Comparison of ENCODE assay signal across 36 cellular contexts in genomic region chr6:136866872-136867416, GRCh38. TPM values are rescaled to one million over a fixed set of nuclear protein-coding genes. Genes with fewer than 3 reads are reported as not detected.
DNase-seq lines count a peak whose midpoint lies in the region; ATAC-seq, FAIRE-seq and TF ChIP-seq lines count a peak whose summit lies in the region.
"Had no signal": no experiment of that assay in that cellular context is flagged by ENCODE, and none has a peak within 500 bp of the region (broad histone marks: within the 10 kb centered on the region; RNA-seq: fewer than 3 reads in every experiment).

No MANE protein-coding gene starts in this region.

- no peaks in the 10 kb centered on the region for H3K4me1 ChIP-seq in astrocyte (ENCODE audit: insufficient read depth, low read length)
- H3K4me1 ChIP-seq: BLaER1 treated with 17β-estradiol and CSF1 and Interleukin-3, amounts not matched to agents 10 nM and 100 nM; Caco-2; colonic mucosa; foreskin keratinocyte; left ventricle myocardium inferior; SJSA1 had no signal

- H3K9me3 ChIP-seq in astrocyte (ENCODE audit: insufficient read depth, low read depth, low read length), result no peaks in the 10 kb centered on the region
- H3K9me3 ChIP-seq: BLaER1 treated with 17β-estradiol and CSF1 and Interleukin-3, amounts not matched to agents 10 nM and 100 nM; colonic mucosa; left ventricle myocardium inferior; right lobe of liver; SJSA1; thoracic aorta had no signal

- H3K9ac ChIP-seq in astrocyte (ENCODE audit: low read length), result no peak overlapping the region
- H3K9ac ChIP-seq: BLaER1 treated with 17β-estradiol and CSF1 and Interleukin-3, amounts not matched to agents 10 nM and 100 nM had no signal

- peak overlapping the region; percentile 14; the same call in 1 of the 2 replicates for H3K27ac Mint-ChIP-seq in HFFc6
- no peak overlapping the region for H3K27ac Mint-ChIP-seq in astrocyte (ENCODE audit: unreplicated experiment)
- no peak overlapping the region for H3K27ac Mint-ChIP-seq in activated CD4-positive, alpha-beta T cell treated with anti-CD3 and anti-CD28 coated beads for 36 hours
- H3K27ac Mint-ChIP-seq: IgD-negative memory B cell; stimulated activated naive CD8-positive, alpha-beta T cell treated with anti-CD3 and anti-CD28 coated beads, Interleukin-15, Interleukin-2, amounts not matched to agents 100 ng/mL and 50 ng/mL, for 24 hours had no signal

- no peak for FAIRE-seq in astrocyte (lab: Jason Lieb, UNC)
- FAIRE-seq: A204.1, bronchial epithelial cell had no signal

- no peaks in the 10 kb centered on the region for H3K79me2 ChIP-seq in astrocyte (ENCODE audit: insufficient read depth, low read length)

- H3K36me3 ChIP-seq in astrocyte (ENCODE audit: insufficient read depth, low read length), result no peaks in the 10 kb centered on the region
- H3K36me3 ChIP-seq: colonic mucosa, right lobe of liver, SJSA1, thoracic aorta had no signal

- H3K27me3 Mint-ChIP-seq in HFFc6 (ENCODE audit: insufficient read depth) (no peaks in the 10 kb centered on the region), astrocyte (ENCODE audit: low read depth, unreplicated experiment) (no peaks in the 10 kb centered on the region)
- H3K27me3 Mint-ChIP-seq in activated CD4-positive, alpha-beta T cell treated with anti-CD3 and anti-CD28 coated beads for 36 hours, result no peaks in the 10 kb centered on the region
- H3K27me3 Mint-ChIP-seq: IgD-negative memory B cell; stimulated activated naive CD8-positive, alpha-beta T cell treated with anti-CD3 and anti-CD28 coated beads, Interleukin-15, Interleukin-2, amounts not matched to agents 100 ng/mL and 50 ng/mL, for 24 hours had no signal

- H3K4me3 Mint-ChIP-seq in HFFc6 (no peak overlapping the region), astrocyte (ENCODE audit: unreplicated experiment) (no peak overlapping the region)
- no peak overlapping the region for H3K4me3 Mint-ChIP-seq in activated CD4-positive, alpha-beta T cell treated with anti-CD3 and anti-CD28 coated beads for 36 hours
- H3K4me3 Mint-ChIP-seq: IgD-negative memory B cell; stimulated activated naive CD8-positive, alpha-beta T cell treated with anti-CD3 and anti-CD28 coated beads, Interleukin-15, Interleukin-2, amounts not matched to agents 100 ng/mL and 50 ng/mL, for 24 hours had no signal

- no peaks in the 10 kb centered on the region for H3K27me3 ChIP-seq in astrocyte (ENCODE audit: insufficient read depth, low read length)
- H3K27me3 ChIP-seq: BLaER1 treated with 17β-estradiol and CSF1 and Interleukin-3, amounts not matched to agents 10 nM and 100 nM; colonic mucosa; foreskin keratinocyte; right lobe of liver; SJSA1 had no signal

- H3K4me1 Mint-ChIP-seq in HFFc6 (ENCODE audit: low read depth) (peaks cover 5% of the 10 kb centered on the region; the same call in 1 of the 2 replicates), astrocyte (ENCODE audit: low read depth, unreplicated experiment) (no peaks in the 10 kb centered on the region)
- no peaks in the 10 kb centered on the region for H3K4me1 Mint-ChIP-seq in activated CD4-positive, alpha-beta T cell treated with anti-CD3 and anti-CD28 coated beads for 36 hours
- H3K4me1 Mint-ChIP-seq: IgD-negative memory B cell had no signal

- no peak overlapping the region for H3K27ac ChIP-seq in astrocyte (ENCODE audit: low read depth, low read length)
- H3K27ac ChIP-seq in coronary artery, result no peak overlapping the region
- H3K27ac ChIP-seq: BLaER1 treated with 17β-estradiol and CSF1 and Interleukin-3, amounts not matched to agents 10 nM and 100 nM; colonic mucosa; foreskin keratinocyte; left ventricle myocardium inferior; right lobe of liver; SJSA1; thoracic aorta had no signal

- H3K4me3 ChIP-seq in AG09309 (ENCODE audit: control insufficient read depth, low read depth, low read length), result no peak overlapping the region
- H3K4me3 ChIP-seq in astrocyte (ENCODE audit: insufficient read depth, low read depth, low read length), result no peak overlapping the region
- H3K4me3 ChIP-seq in coronary artery, result no peak overlapping the region
- H3K4me3 ChIP-seq: BLaER1 treated with 17β-estradiol and CSF1 and Interleukin-3, amounts not matched to agents 10 nM and 100 nM; colonic mucosa; left ventricle myocardium inferior; right lobe of liver; SJSA1; thoracic aorta had no signal

- TF ChIP-seq CTCF in AG09309 (IDR thresholded peaks at IDR 0.05; ENCODE audit: control insufficient read depth, insufficient read depth, low read depth, low read length, missing control alignments) (no peak), HFFc6 (IDR thresholded peaks at IDR 0.05) (no peak), astrocyte (IDR thresholded peaks at IDR 0.05; ENCODE audit: insufficient read depth, low read depth, low read length) (no peak), coronary artery (IDR thresholded peaks at IDR 0.05) (no peak)

- H3K9me3 Mint-ChIP-seq in HFFc6 (no peaks in the 10 kb centered on the region), astrocyte (ENCODE audit: unreplicated experiment) (no peaks in the 10 kb centered on the region)
- no peaks in the 10 kb centered on the region for H3K9me3 Mint-ChIP-seq in activated CD4-positive, alpha-beta T cell treated with anti-CD3 and anti-CD28 coated beads for 36 hours (ENCODE audit: low read depth)
- H3K9me3 Mint-ChIP-seq: IgD-negative memory B cell; stimulated activated naive CD8-positive, alpha-beta T cell treated with anti-CD3 and anti-CD28 coated beads, Interleukin-15, Interleukin-2, amounts not matched to agents 100 ng/mL and 50 ng/mL, for 24 hours had no signal

- intact Hi-C loops in activated CD4-positive, alpha-beta T cell treated with anti-CD3 and anti-CD28 coated beads for 36 hours (cut with DNase I, micrococcal nuclease), result no loop called here

- CTCF ChIA-PET in activated CD4-positive, alpha-beta T cell treated with anti-CD3 and anti-CD28 coated beads for 36 hours (lab: Charles Lee), result interaction anchor here (0.6 to 0.9 kb wide), 2 partner anchors 29 to 400 kb away, joined by 3 read pairs; no protein-coding TSS in a partner anchor

- DNase-seq in AG09309 (ENCODE audit: low read depth), result peak; percentile 17
- DNase-seq in HFFc6, result no peak
- peak; percentile 59 for DNase-seq in astrocyte (ENCODE audit: low read depth)
- DNase-seq in iris pigment epithelial cell (ENCODE audit: low read depth), result peak; percentile 44
- DNase-seq in activated CD4-positive, alpha-beta T cell treated with anti-CD3 and anti-CD28 coated beads for 36 hours, result no peak
- no peak for DNase-seq in COR-L47 (lab: John Stamatoyannopoulos, UW)
- DNase-seq in coronary artery (ENCODE audit: low spot score), result no peak
- DNase-seq: activated CD4-positive, alpha-beta T cell treated with anti-CD3 and anti-CD28 coated beads, Interleukin-2, amount 50 U/mL, for 48 hours; activated naive CD4-positive, alpha-beta T cell treated with anti-CD3 and anti-CD28 coated beads, Interleukin-2, amount 50 U/mL, for 16 hours; amniotic stem cell; Caco-2; colonic mucosa; DMS53; effector CD8-positive, alpha-beta T cell; foreskin keratinocyte; head of caudate nucleus; left ventricle myocardium inferior; NCI-H1092; NCI-H1694; NCI-H510A; posterior cingulate gyrus; right lobe of liver; RPMI8226; stimulated activated CD8-positive, alpha-beta memory T cell treated with anti-CD3 and anti-CD28 coated beads, Interleukin-4, amount 100 ng/mL, for 48 hours had no signal

- ATAC-seq in activated CD4-positive, alpha-beta T cell treated with anti-CD3 and anti-CD28 coated beads for 36 hours, result no peak
- ATAC-seq in HG03378 (IDR thresholded peaks at IDR 0.05; ENCODE audit: unreplicated experiment), result no peak
- ATAC-seq: activated CD4-positive, CD25-positive, alpha-beta regulatory T cell treated with anti-CD3 and anti-CD28 coated beads, Interleukin-2, amount 50 U/mL, for 24 hours; foreskin keratinocyte; HCT116; right lobe of liver had no signal

- POLR2A ChIA-PET in activated CD4-positive, alpha-beta T cell treated with anti-CD3 and anti-CD28 coated beads for 36 hours (lab: Charles Lee), result no interaction called here

- H4K20me1 ChIP-seq in astrocyte (ENCODE audit: insufficient read depth, low read length), result no peaks in the 10 kb centered on the region
- H4K20me1 ChIP-seq: BLaER1 treated with 17β-estradiol and CSF1 and Interleukin-3, amounts not matched to agents 10 nM and 100 nM had no signal

- no peak overlapping the region for H2AFZ ChIP-seq in astrocyte (ENCODE audit: low read depth, low read length)

- H3K36me3 Mint-ChIP-seq in HFFc6 (ENCODE audit: low read depth) (no peaks in the 10 kb centered on the region), astrocyte (ENCODE audit: low read depth, unreplicated experiment) (no peaks in the 10 kb centered on the region)
- H3K36me3 Mint-ChIP-seq in activated CD4-positive, alpha-beta T cell treated with anti-CD3 and anti-CD28 coated beads for 36 hours (ENCODE audit: low read depth), result peaks cover 18% of the 10 kb centered on the region

- no peak overlapping the region for H3K4me2 ChIP-seq in astrocyte (ENCODE audit: low read length)
- H3K4me2 ChIP-seq: BLaER1 treated with 17β-estradiol and CSF1 and Interleukin-3, amounts not matched to agents 10 nM and 100 nM had no signal

RNA-seq across cellular contexts. Expression of gene PEX7, which starts 44.6 kb away (rescaled TPM):
- total RNA-seq in HFFc6 (2021; fragmentation: NEBNext Ultra II Directional; extraction: Animal tissue kit (Norgen Biotek cat#: 25700)), result 1 to 10 TPM; 6.4 to 7.6 (median 7.3) TPM
- 4.8 and 6.2 TPM in 2 replicates for total RNA-seq in astrocyte
- 1 to 10 TPM; 3.6 to 4.9 TPM for total RNA-seq in activated CD4-positive, alpha-beta T cell treated with anti-CD3 and anti-CD28 coated beads for 36 hours

RNA-seq across cellular contexts. Expression of gene SLC35D3, which starts 55.2 kb away (rescaled TPM):
- total RNA-seq in HFFc6 (2021; fragmentation: NEBNext Ultra II Directional; extraction: Animal tissue kit (Norgen Biotek cat#: 25700)), result not detected
- total RNA-seq in astrocyte, result not detected in 2 replicates
- not detected for total RNA-seq in activated CD4-positive, alpha-beta T cell treated with anti-CD3 and anti-CD28 coated beads for 36 hours
- total RNA-seq: bronchial epithelial cell; foreskin keratinocyte; G401; right lobe of liver; SJSA1; T-helper 1 cell treated with Interleukin-12 subunit alpha and Interleukin-12 subunit beta and Interleukin-4 antibody, amounts not matched to agents 30 ng/mL and 1 ng/mL, for 36 hours; thoracic aorta had no signal

Comparison
In these comparisons a context has a peak if more than half of its experiments do, and no peak if none do; other contexts are left out.
1. DNase-seq: peak in AG09309 (single experiment), astrocyte (single experiment) and iris pigment epithelial cell (single experiment); none in HFFc6 (single experiment), activated CD4-positive, alpha-beta T cell treated with anti-CD3 and anti-CD28 coated beads for 36 hours (single experiment), COR-L47 (single experiment) and coronary artery (single experiment).